In genomic region chrX:19373034-19373891, GRCh38 we compare ENCODE assay signal across 11 cellular contexts. TPM values are rescaled to one million over a fixed set of nuclear protein-coding genes. Genes with fewer than 3 reads are reported as not detected.
DNase-seq lines count a peak whose midpoint lies in the region; ATAC-seq, FAIRE-seq and TF ChIP-seq lines count a peak whose summit lies in the region.
"Had no signal": no experiment of that assay in that cellular context is flagged by ENCODE, and none has a peak within 500 bp of the region (broad histone marks: within the 10 kb centered on the region; RNA-seq: fewer than 3 reads in every experiment).

No MANE protein-coding gene starts in this region.

- peaks cover 5% of the 10 kb centered on the region for H3K4me1 Mint-ChIP-seq in activated T-helper 2 cell treated with anti-CD3 and anti-CD28 coated beads, Interferon-gamma antibody, Interleukin-2, Interleukin-4, amounts not matched to agents 10 μg/mL and 5 μg/mL and 100 μg/mL, durations not matched to agents 14 hours and 24 hours and 36 hours (ENCODE audit: low read depth)

- H3K9me3 Mint-ChIP-seq in activated T-helper 2 cell treated with anti-CD3 and anti-CD28 coated beads, Interferon-gamma antibody, Interleukin-2, Interleukin-4, amounts not matched to agents 10 μg/mL and 5 μg/mL and 100 μg/mL, durations not matched to agents 14 hours and 24 hours and 36 hours = no peaks in the 10 kb centered on the region

- no peak for TF ChIP-seq POLR2A in endothelial cell of umbilical vein (IDR thresholded peaks at IDR 0.05; ENCODE audit: low read depth, low read length)

- H3K79me1 ChIP-seq in trophoblast cell (ENCODE audit: low read length) = peaks cover 2% of the 10 kb centered on the region

- ATAC-seq in GM21717 (IDR thresholded peaks at IDR 0.05; ENCODE audit: unreplicated experiment) = no peak

- TF ChIP-seq CTCF in OCI-LY7 (conservative IDR thresholded peaks at IDR 0.05; ENCODE audit: low read length) (no peak), endothelial cell of umbilical vein (IDR thresholded peaks at IDR 0.05; ENCODE audit: extremely low read depth in 1 of 2, insufficient read depth in 1 of 2, low read depth in 1 of 2, low read length in 2 of 2) (no peak)

- H3K27me3 ChIP-seq in endothelial cell of umbilical vein (ENCODE audit: control insufficient read depth in 2 of 2, insufficient read depth in 2 of 2, low read length in 2 of 2) (no peaks in the 10 kb centered on the region), trophoblast cell (ENCODE audit: insufficient read depth, low read length) (peaks cover 6% of the 10 kb centered on the region)
- H3K27me3 ChIP-seq: testis had no signal

- H3K9me3 ChIP-seq in OCI-LY7 (ENCODE audit: low read length) = no peaks in the 10 kb centered on the region
- H3K9me3 ChIP-seq in endothelial cell of umbilical vein (replicated peaks; ENCODE audit: control insufficient read depth, insufficient read depth, low read length) = no peaks in the 10 kb centered on the region
- no peaks in the 10 kb centered on the region for H3K9me3 ChIP-seq in trophoblast cell (ENCODE audit: insufficient read depth, low read depth, low read length)
- H3K9me3 ChIP-seq: testis had no signal

- no peak overlapping the region for H3K18ac ChIP-seq in trophoblast cell (ENCODE audit: low read length)

- H3K14ac ChIP-seq in trophoblast cell (ENCODE audit: low read length) = no peak overlapping the region

- no peak overlapping the region for H4K91ac ChIP-seq in trophoblast cell (ENCODE audit: low read depth, low read length)

- peak overlapping the region; percentile 66 for H4K12ac ChIP-seq in trophoblast cell (ENCODE audit: low read depth, low read length)

- no peak overlapping the region for H3K4me3 Mint-ChIP-seq in activated T-helper 2 cell treated with anti-CD3 and anti-CD28 coated beads, Interferon-gamma antibody, Interleukin-2, Interleukin-4, amounts not matched to agents 10 μg/mL and 5 μg/mL and 100 μg/mL, durations not matched to agents 14 hours and 24 hours and 36 hours (ENCODE audit: low read depth)

- H3K4me1 ChIP-seq in OCI-LY7 (ENCODE audit: insufficient read depth, low read length, poor library complexity, severe bottlenecking) (peaks cover 6% of the 10 kb centered on the region), endothelial cell of umbilical vein (ENCODE audit: control insufficient read depth, extremely low read depth, insufficient read depth, low read length) (no peaks in the 10 kb centered on the region), trophoblast cell (ENCODE audit: control insufficient read depth in 1 of 2, insufficient read depth in 2 of 2, low read length in 2 of 2) (peaks cover 2 to 8% of the 10 kb centered on the region in 2 experiments)
- H3K4me1 ChIP-seq: testis had no signal

- no peak overlapping the region for H3K4ac ChIP-seq in trophoblast cell (ENCODE audit: low read depth, low read length)

- dilution Hi-C loops in endothelial cell of umbilical vein (cut with MboI; ENCODE audit: extremely low pct_ligation_motif_present, low sequenced_read_pairs) = no loop called here

- H3K79me2 ChIP-seq in OCI-LY7 (ENCODE audit: insufficient read depth, low read depth, low read length) = no peaks in the 10 kb centered on the region
- no peaks in the 10 kb centered on the region for H3K79me2 ChIP-seq in endothelial cell of umbilical vein (ENCODE audit: control insufficient read depth, insufficient read depth, low read length)
- no peaks in the 10 kb centered on the region for H3K79me2 ChIP-seq in trophoblast cell (ENCODE audit: control insufficient read depth, insufficient read depth, low read length, poor library complexity)

- no peaks in the 10 kb centered on the region for H3K9me2 ChIP-seq in OCI-LY7 (ENCODE audit: insufficient read depth, low read length)

- H3K9me1 ChIP-seq in endothelial cell of umbilical vein (replicated peaks; ENCODE audit: control insufficient read depth, extremely low read depth, insufficient read depth, low read length) = no peaks in the 10 kb centered on the region

- no TSS peak for BruUV-seq in OCI-LY7 (replicated peaks; lab: Mats Ljungman, UMichigan)
- BruUV-seq in endothelial cell of umbilical vein (replicated peaks; lab: Mats Ljungman, UMichigan) = no TSS peak

- no peak for FAIRE-seq in endothelial cell of umbilical vein (lab: Jason Lieb, UNC)

- no peaks in the 10 kb centered on the region for H3K27me3 Mint-ChIP-seq in activated T-helper 2 cell treated with anti-CD3 and anti-CD28 coated beads, Interferon-gamma antibody, Interleukin-2, Interleukin-4, amounts not matched to agents 10 μg/mL and 5 μg/mL and 100 μg/mL, durations not matched to agents 14 hours and 24 hours and 36 hours (ENCODE audit: low read depth)

- H3K27ac ChIP-seq in OCI-LY7 (ENCODE audit: low read depth, low read length, poor library complexity, severe bottlenecking) (no peak overlapping the region), endothelial cell of umbilical vein (ENCODE audit: insufficient read depth, low read depth, low read length) (no peak overlapping the region), trophoblast cell (ENCODE audit: low read depth, low read length) (no peak overlapping the region)
- H3K27ac ChIP-seq: epithelial cell of prostate, testis had no signal

- H2AFZ ChIP-seq in OCI-LY7 (ENCODE audit: low read length) (peak overlapping the region; percentile 61; the same call in 1 of the 2 replicates), endothelial cell of umbilical vein (ENCODE audit: low read depth, low read length) (peak overlapping the region; percentile 96), trophoblast cell (ENCODE audit: insufficient read depth, low read length, poor library complexity) (peak overlapping the region; percentile 25)

- peak overlapping the region; percentile 51 for H4K8ac ChIP-seq in trophoblast cell (ENCODE audit: low read depth, low read length)

- H3K4me3 ChIP-seq in OCI-LY7 (ENCODE audit: low read depth, low read length, poor library complexity, severe bottlenecking) (no peak overlapping the region), endothelial cell of umbilical vein (replicated peaks in 1 of 3; ENCODE audit: insufficient read depth in 1 of 3, low read depth in 1 of 3, low read length in 3 of 3) (no peak overlapping the region), trophoblast cell (ENCODE audit: low read depth, low read length) (peak overlapping the region; percentile 50)
- H3K4me3 ChIP-seq: testis had no signal

- peak overlapping the region; percentile 26; the same call in 1 of the 2 replicates for H3K4me2 ChIP-seq in OCI-LY7 (ENCODE audit: low read length)
- peak overlapping the region; percentile 82 for H3K4me2 ChIP-seq in endothelial cell of umbilical vein (ENCODE audit: insufficient read depth, low read length)
- H3K4me2 ChIP-seq in trophoblast cell (ENCODE audit: low read length) = peak overlapping the region; percentile 73

- no peak overlapping the region for H2BK5ac ChIP-seq in trophoblast cell (ENCODE audit: low read depth, low read length, poor library complexity)

- H2BK12ac ChIP-seq in trophoblast cell (ENCODE audit: low read length) = no peak overlapping the region

- H3K36me3 ChIP-seq in OCI-LY7 (ENCODE audit: insufficient read depth, low read length) (no peaks in the 10 kb centered on the region), endothelial cell of umbilical vein (ENCODE audit: control insufficient read depth in 2 of 2, extremely low read depth in 1 of 2, insufficient read depth in 2 of 2, low read length in 2 of 2) (no peaks in the 10 kb centered on the region), trophoblast cell (ENCODE audit: control insufficient read depth in 1 of 2, insufficient read depth in 2 of 2, low read length in 2 of 2) (no peaks in the 10 kb centered on the region)

- no peak overlapping the region for H3K23ac ChIP-seq in trophoblast cell (ENCODE audit: low read length)

- WGBS in trophoblast cell (ENCODE audit: extremely low coverage, insufficient coverage, insufficient read length) = no CpG with 5 or more reads among the region's 25 CpGs

- H3K36me3 Mint-ChIP-seq in activated T-helper 2 cell treated with anti-CD3 and anti-CD28 coated beads, Interferon-gamma antibody, Interleukin-2, Interleukin-4, amounts not matched to agents 10 μg/mL and 5 μg/mL and 100 μg/mL, durations not matched to agents 14 hours and 24 hours and 36 hours (ENCODE audit: low read depth) = no peaks in the 10 kb centered on the region

- POLR2A ChIA-PET in OCI-LY7 (lab: Charles Lee) (no interaction called here), endothelial cell of umbilical vein (lab: Charles Lee) (interaction anchor here (1.0 kb wide), 1 partner anchor 162 kb away, joined by 3 read pairs; no protein-coding TSS in a partner anchor)

- H3K27ac Mint-ChIP-seq in activated T-helper 2 cell treated with anti-CD3 and anti-CD28 coated beads, Interferon-gamma antibody, Interleukin-2, Interleukin-4, amounts not matched to agents 10 μg/mL and 5 μg/mL and 100 μg/mL, durations not matched to agents 14 hours and 24 hours and 36 hours = no peak overlapping the region

- no peak overlapping the region for H2BK120ac ChIP-seq in trophoblast cell (ENCODE audit: insufficient read depth, low read length, poor library complexity)

- intact Hi-C loops in OCI-LY7 (cut with micrococcal nuclease; ENCODE audit: unreplicated experiment) = loop anchor here (2.0 to 5.0 kb wide), 2 partner anchors 162 to 689 kb away; no protein-coding TSS in a partner anchor
- intact Hi-C loops in endothelial cell of umbilical vein (cut with micrococcal nuclease) = loop anchor here (2.0 kb wide), 2 partner anchors 618 to 694 kb away; partner anchors contain the start of gene BCLAF3
- intact Hi-C loops in activated T-helper 2 cell treated with anti-CD3 and anti-CD28 coated beads, Interferon-gamma antibody, Interleukin-2, Interleukin-4, amounts not matched to agents 10 μg/mL and 5 μg/mL and 100 μg/mL, durations not matched to agents 14 hours and 24 hours and 36 hours (cut with micrococcal nuclease) = loop anchor here (5.0 kb wide), 1 partner anchor 159 kb away; no protein-coding TSS in a partner anchor

- H2AK5ac ChIP-seq in trophoblast cell (ENCODE audit: low read length) = no peak overlapping the region

- DNase-seq in ELF-1 (ENCODE audit: low read depth, low spot score) = peak; percentile 16
- DNase-seq in OCI-LY7 (ENCODE audit: low spot score) = no peak
- DNase-seq in endothelial cell of umbilical vein (ENCODE audit: low read depth, low spot score) = no peak
- no peak for DNase-seq in trophoblast cell
- no peak for DNase-seq in MV-4-11 (lab: John Stamatoyannopoulos, UW)
- DNase-seq in activated T-helper 2 cell treated with anti-CD3 and anti-CD28 coated beads, Interferon-gamma antibody, Interleukin-2, Interleukin-4, amounts not matched to agents 10 μg/mL and 5 μg/mL and 100 μg/mL, durations not matched to agents 14 hours and 24 hours and 36 hours (ENCODE audit: low spot score) = no peak
- no peak for DNase-seq in HUDEP-2 (lab: John Stamatoyannopoulos, UW; ENCODE audit: unreplicated experiment in 76 of 76)
- DNase-seq: NCI-H2081 treated with DMSO at 0.1 percent for 48 hours had no signal

- CTCF ChIA-PET in OCI-LY7 (lab: Charles Lee; ENCODE audit: unreplicated experiment) = interaction anchor here (1.2 kb wide), 1 partner anchor 9 kb away, joined by 3 read pairs; no protein-coding TSS in a partner anchor
- CTCF ChIA-PET in endothelial cell of umbilical vein (lab: Charles Lee) = interaction anchor here (0.9 to 3.5 kb wide), 10 partner anchors 9 to 694 kb away, joined by 3 to 43 read pairs (median 4); no protein-coding TSS in a partner anchor

- H3K9ac ChIP-seq in endothelial cell of umbilical vein (replicated peaks; ENCODE audit: extremely low read depth, insufficient read depth, low read length) (no peak overlapping the region), trophoblast cell (ENCODE audit: low read length) (no peak overlapping the region)

- H4K20me1 ChIP-seq in OCI-LY7 (ENCODE audit: insufficient read depth, low read length) (no peaks in the 10 kb centered on the region), endothelial cell of umbilical vein (replicated peaks; ENCODE audit: control insufficient read depth, extremely low read depth, insufficient read depth, low read length) (no peaks in the 10 kb centered on the region)

RNA-seq across cellular contexts. Expression of gene PDHA1, which starts 29.5 kb away (rescaled TPM):
- total RNA-seq in OCI-LY7 (2014; rRNA removed; shearing (Covaris generic)) = 210 and 228 TPM in 2 replicates
- 236 and 249 TPM in 2 replicates for total RNA-seq in OCI-LY7 (2022)
- total RNA-seq in endothelial cell of umbilical vein = 138 and 162 TPM in 2 replicates
- polyA plus RNA-seq in endothelial cell of umbilical vein = 50.5 and 76.8 TPM in 2 replicates
- polyA plus RNA-seq in endothelial cell of umbilical vein (2011; cell fraction: cytosol; rRNA removed) = 118 and 135 TPM in 2 replicates
- polyA plus RNA-seq in endothelial cell of umbilical vein (2011; cell fraction: nucleus; rRNA removed) = 147 and 194 TPM in 2 replicates
- 133 and 163 TPM in 2 replicates for polyA plus RNA-seq in endothelial cell of umbilical vein (2012)
- 77.3 and 96.4 TPM in 2 replicates for polyA minus RNA-seq in endothelial cell of umbilical vein
- polyA minus RNA-seq in endothelial cell of umbilical vein (2011; cell fraction: cytosol; rRNA and poly(A)+ RNA removed) = 141 TPM
- 24.1 and 28.7 TPM in 2 replicates for polyA minus RNA-seq in endothelial cell of umbilical vein (2011; cell fraction: nucleus; rRNA and poly(A)+ RNA removed)
- 83.7 and 85.5 TPM in 2 replicates for polyA plus RNA-seq in trophoblast cell (2013)
- 200 and 208 TPM in 2 replicates for total RNA-seq in activated T-helper 2 cell treated with anti-CD3 and anti-CD28 coated beads, Interferon-gamma antibody, Interleukin-2, Interleukin-4, amounts not matched to agents 10 μg/mL and 5 μg/mL and 100 μg/mL, durations not matched to agents 14 hours and 24 hours and 36 hours

Comparison
In these comparisons a context has a peak if more than half of its experiments do, and no peak if none do; other contexts are left out.
1. H2AFZ ChIP-seq: peak in every context shown above with its lines; median percentile 96 in endothelial cell of umbilical vein; 61 in OCI-LY7; 25 in trophoblast cell.
2. H3K4me2 ChIP-seq: peak in every context shown above with its lines; median percentile 82 in endothelial cell of umbilical vein; 73 in trophoblast cell; 26 in OCI-LY7.